11 cellular contexts compared by ENCODE assay signal in genomic region chr13:48828962-48829405, GRCh38.
A peak's percentile ranks its signal among the peaks of the same experiment; 100 is the strongest.
DNase-seq lines count a peak whose midpoint lies in the region; ATAC-seq and TF ChIP-seq lines count a peak whose summit lies in the region.
"Had no signal": no experiment of that assay in that cellular context is flagged by ENCODE, and none has a peak within 500 bp of the region (broad histone marks: within the 10 kb centered on the region; RNA-seq: fewer than 3 reads in every experiment).

No MANE protein-coding gene starts in this region.

- H3K27me3 Mint-ChIP-seq in H9 (ENCODE audit: low read depth): no peaks in the 10 kb centered on the region

- no peak overlapping the region for H3K9ac ChIP-seq in BLaER1 treated with 17β-estradiol and CSF1 and Interleukin-3, amounts not matched to agents 10 nM and 100 nM
- no peak overlapping the region for H3K9ac ChIP-seq in H9 (ENCODE audit: extremely low read depth, insufficient read length, low read length)
- H3K9ac ChIP-seq: KMS-11 had no signal

- H3K27ac ChIP-seq in BLaER1 treated with 17β-estradiol and CSF1 and Interleukin-3, amounts not matched to agents 10 nM and 100 nM: no peak overlapping the region
- H3K27ac ChIP-seq in H9 (ENCODE audit: insufficient read length, low read depth, low read length) (no peak overlapping the region), foreskin keratinocyte (no peak overlapping the region)
- H3K27ac ChIP-seq: body of pancreas, KMS-11 had no signal

- peaks cover 15 to 18% of the 10 kb centered on the region in 2 experiments for H3K4me1 Mint-ChIP-seq in H9

- H3K79me2 ChIP-seq in H9 (ENCODE audit: insufficient read depth, low read length): no peaks in the 10 kb centered on the region

- H2BK5ac ChIP-seq in H9 (ENCODE audit: insufficient read length, low read length): no peak overlapping the region

- no peaks in the 10 kb centered on the region for H3K79me1 ChIP-seq in H9 (ENCODE audit: insufficient read depth, low read depth, low read length, poor library complexity, severe bottlenecking)

- no peak overlapping the region for H3K18ac ChIP-seq in H9 (ENCODE audit: insufficient read length, low read depth, low read length)

- no peak overlapping the region for H3K4me3 ChIP-seq in BLaER1 treated with 17β-estradiol and CSF1 and Interleukin-3, amounts not matched to agents 10 nM and 100 nM
- H3K4me3 ChIP-seq: body of pancreas had no signal

- H3K27ac Mint-ChIP-seq in H9: no peak overlapping the region

- no peak overlapping the region for H2AK5ac ChIP-seq in H9 (ENCODE audit: insufficient read length, low read length)

- peak overlapping the region; percentile 44 for H2BK120ac ChIP-seq in H9 (ENCODE audit: low read depth, low read length, poor library complexity, severe bottlenecking)

- peaks cover 0 to 43% (median 0%) of the 10 kb centered on the region in 11 experiments; a peak in 4 of 22 replicates for H3K27me3 ChIP-seq in BLaER1 treated with 17β-estradiol and CSF1 and Interleukin-3, amounts not matched to agents 10 nM and 100 nM
- H3K27me3 ChIP-seq in H9 (ENCODE audit: insufficient read depth, low read length) (no peaks in the 10 kb centered on the region), foreskin keratinocyte (peaks cover 6% of the 10 kb centered on the region)
- H3K27me3 ChIP-seq: body of pancreas had no signal

- no peak overlapping the region for H4K5ac ChIP-seq in H9 (ENCODE audit: insufficient read length, low read depth, low read length)

- DNase-seq in H9: peak; percentile 38
- peak; percentile 63 for DNase-seq in NCI-H345 (lab: John Stamatoyannopoulos, UW)
- DNase-seq in foreskin keratinocyte: peak; percentile 49 to 69
- no peak for DNase-seq in left cardiac atrium
- DNase-seq in cortex of kidney (lab: John Stamatoyannopoulos, UW): no peak
- DNase-seq: naive thymus-derived CD8-positive, alpha-beta T cell had no signal

- no peak overlapping the region for H3T11ph ChIP-seq in H9 (ENCODE audit: low read length)

- H3K4me1 ChIP-seq in BLaER1 treated with 17β-estradiol and CSF1 and Interleukin-3, amounts not matched to agents 10 nM and 100 nM: peaks cover 0 to 14% (median 8%) of the 10 kb centered on the region in 10 experiments; a peak in 11 of 20 replicates
- peaks cover 5% of the 10 kb centered on the region; the same call in 1 of the 2 replicates for H3K4me1 ChIP-seq in H9 (ENCODE audit: insufficient read depth, low read length)
- no peaks in the 10 kb centered on the region for H3K4me1 ChIP-seq in foreskin keratinocyte
- H3K4me1 ChIP-seq: body of pancreas had no signal

- H2AFZ ChIP-seq in H9 (ENCODE audit: low read length): peak overlapping the region; percentile 75

- H3K14ac ChIP-seq in H9 (ENCODE audit: insufficient read depth, low read length): no peak overlapping the region

- no peak for TF ChIP-seq CTCF in H9 (conservative IDR thresholded peaks at IDR 0.05)
- TF ChIP-seq CTCF in foreskin keratinocyte (conservative IDR thresholded peaks at IDR 0.05): no peak

- no CpG with 5 or more reads among the region's 2 CpGs for WGBS in H9 (ENCODE audit: extremely low coverage, insufficient read length, low lambda C conversion rate)

- ATAC-seq in foreskin keratinocyte (peak; percentile 92), left cardiac atrium (no peak), HG02852 (IDR thresholded peaks at IDR 0.05; ENCODE audit: unreplicated experiment) (no peak), HG03039 (IDR thresholded peaks at IDR 0.05; ENCODE audit: unreplicated experiment) (no peak)
- ATAC-seq: body of pancreas had no signal

- H3K4ac ChIP-seq in H9 (ENCODE audit: low read depth, low read length): no peak overlapping the region

- H3K56ac ChIP-seq in H9 (ENCODE audit: insufficient read length, low read depth, low read length): no peak overlapping the region

- H3K36me3 ChIP-seq in BLaER1 treated with 17β-estradiol and CSF1 and Interleukin-3, amounts not matched to agents 10 nM and 100 nM: peaks cover 0 to 6% (median 0%) of the 10 kb centered on the region in 11 experiments; a peak in 1 of 22 replicates

- no peak overlapping the region for H2BK12ac ChIP-seq in H9 (ENCODE audit: insufficient read length, low read depth, low read length)

- no peak overlapping the region for H4K91ac ChIP-seq in H9 (ENCODE audit: insufficient read length, low read depth, low read length)

- peaks cover 16 to 17% of the 10 kb centered on the region in 2 experiments for H3K9me3 Mint-ChIP-seq in H9

- intact Hi-C loops in left cardiac atrium (cut with DNase I): no loop called here

- no peak overlapping the region for H2BK20ac ChIP-seq in H9 (ENCODE audit: low read depth, low read length, poor library complexity, severe bottlenecking)

- peaks cover 36 to 69% (median 55%) of the 10 kb centered on the region in 11 experiments for H3K9me3 ChIP-seq in BLaER1 treated with 17β-estradiol and CSF1 and Interleukin-3, amounts not matched to agents 10 nM and 100 nM (replicated peaks in 1 of 11)
- H3K9me3 ChIP-seq in H9 (ENCODE audit: control insufficient read depth, low read depth, low read length): peaks cover 13% of the 10 kb centered on the region
- H3K9me3 ChIP-seq: body of pancreas had no signal

- H4K8ac ChIP-seq in H9 (replicated peaks; ENCODE audit: insufficient read length, low read depth, low read length): no peak overlapping the region

- H3K23me2 ChIP-seq in H9 (ENCODE audit: insufficient read length, low read depth, low read length, poor library complexity, severe bottlenecking): no peaks in the 10 kb centered on the region

- peaks cover 10 to 17% (median 11%) of the 10 kb centered on the region in 3 experiments for H3K36me3 Mint-ChIP-seq in H9 (ENCODE audit: insufficient read depth in 1 of 3, low read depth in 3 of 3)

- H3K4me3 Mint-ChIP-seq in H9: no peak overlapping the region
- H3K4me3 Mint-ChIP-seq: naive thymus-derived CD8-positive, alpha-beta T cell had no signal

- no peaks in the 10 kb centered on the region for H4K20me1 ChIP-seq in BLaER1 treated with 17β-estradiol and CSF1 and Interleukin-3, amounts not matched to agents 10 nM and 100 nM
- H4K20me1 ChIP-seq in H9 (ENCODE audit: control insufficient read depth, insufficient read depth, insufficient read length): no peaks in the 10 kb centered on the region

- H2BK15ac ChIP-seq in H9 (ENCODE audit: low read depth, low read length): no peak overlapping the region

- H3K4me2 ChIP-seq in BLaER1 treated with 17β-estradiol and CSF1 and Interleukin-3, amounts not matched to agents 10 nM and 100 nM: peak overlapping the region in 6 of 11 experiments; percentile 11 to 38 (median 18); a peak in 7 of 22 replicates
- H3K4me2 ChIP-seq in H9 (ENCODE audit: insufficient read depth, insufficient read length, low read length): peak overlapping the region; percentile 22
- H3K4me2 ChIP-seq: KMS-11 had no signal

- no peak overlapping the region for H3K23ac ChIP-seq in H9 (ENCODE audit: insufficient read length, low read depth, low read length)

Comparison
In these comparisons a context has a peak if more than half of its experiments do, and no peak if none do; other contexts are left out.
1. DNase-seq: peak in H9 (single experiment), NCI-H345 (single experiment) and foreskin keratinocyte (2 of 2); none in left cardiac atrium (single experiment) and cortex of kidney (single experiment).